25 cellular contexts compared by ENCODE assay signal in genomic region chr17:72747416-72747815, GRCh38.
"Had no signal": no experiment of that assay in that cellular context is flagged by ENCODE, and none has a peak within 500 bp of the region (broad histone marks: within the 10 kb centered on the region; RNA-seq: fewer than 3 reads in every experiment).

No MANE protein-coding gene starts in this region.

- H3K4me3 ChIP-seq: dorsolateral prefrontal cortex, left lung, mucosa of descending colon, right lobe of liver, smooth muscle cell, testis, tibial artery had no signal

- H3K4me3 Mint-ChIP-seq: mesothelial cell of epicardium; naive thymus-derived CD8-positive, alpha-beta T cell; nephron progenitor cell; stimulated activated effector memory CD8-positive, alpha-beta T cell treated with anti-CD3 and anti-CD28 coated beads, Interleukin-12 subunit alpha, Interleukin-12 subunit beta, amount 100 ng/mL, for 72 hours; type B pancreatic cell had no signal

- H3K4me1 ChIP-seq: left lung, testis, tibial artery had no signal

- H3K9me3 ChIP-seq: left lung, mucosa of descending colon, right lobe of liver, testis, tibial artery had no signal

- DNase-seq: dorsolateral prefrontal cortex; effector CD4-positive, alpha-beta T cell; hypothalamus; kidney; left lung; mesenchymal stem cell; mucosa of descending colon; naive thymus-derived CD8-positive, alpha-beta T cell; nephron progenitor cell; nucleus accumbens; retina; right lobe of liver; stimulated activated CD4-positive, alpha-beta T cell treated with anti-CD3 and anti-CD28 coated beads, Interleukin-12 subunit alpha, Interleukin-12 subunit beta, amount 100 ng/mL, for 4 hours; stimulated activated CD4-positive, alpha-beta T cell treated with anti-CD3 and anti-CD28 coated beads, Interleukin-2, amount 100 ng/mL, for 24 hours; stimulated activated CD4-positive, alpha-beta T cell treated with anti-CD3 and anti-CD28 coated beads, Interleukin-4, amount 100 ng/mL, for 24 hours; stimulated activated naive CD4-positive, alpha-beta T cell treated with Interleukin-2 at 50 U/mL for 16 hours; substantia nigra; testis; tibial artery had no signal

- H3K4me1 Mint-ChIP-seq: mesothelial cell of epicardium; naive thymus-derived CD8-positive, alpha-beta T cell; stimulated activated effector memory CD8-positive, alpha-beta T cell treated with anti-CD3 and anti-CD28 coated beads, Interleukin-12 subunit alpha, Interleukin-12 subunit beta, amount 100 ng/mL, for 72 hours had no signal

- FAIRE-seq: colon, frontal cortex, kidney had no signal

- H3K36me3 ChIP-seq: left lung, right lobe of liver, tibial artery had no signal

- H3K27ac ChIP-seq: dorsolateral prefrontal cortex, left lung, right lobe of liver, testis, tibial artery had no signal

- H3K9me3 Mint-ChIP-seq: naive thymus-derived CD8-positive, alpha-beta T cell; nephron progenitor cell; stimulated activated effector memory CD8-positive, alpha-beta T cell treated with anti-CD3 and anti-CD28 coated beads, Interleukin-12 subunit alpha, Interleukin-12 subunit beta, amount 100 ng/mL, for 72 hours had no signal

- ATAC-seq: left lung; mucosa of descending colon; naive thymus-derived CD8-positive, alpha-beta T cell; stimulated activated effector memory CD8-positive, alpha-beta T cell treated with anti-CD3 and anti-CD28 coated beads, Interleukin-12 subunit alpha, Interleukin-12 subunit beta, amount 100 ng/mL, for 72 hours had no signal

- H3K27me3 Mint-ChIP-seq: naive thymus-derived CD8-positive, alpha-beta T cell; type B pancreatic cell had no signal

- H3K36me3 Mint-ChIP-seq: mesothelial cell of epicardium; naive thymus-derived CD8-positive, alpha-beta T cell; stimulated activated effector memory CD8-positive, alpha-beta T cell treated with anti-CD3 and anti-CD28 coated beads, Interleukin-12 subunit alpha, Interleukin-12 subunit beta, amount 100 ng/mL, for 72 hours had no signal

- H3K27me3 ChIP-seq: dorsolateral prefrontal cortex, left lung, right lobe of liver, testis, tibial artery had no signal

- H3K4me2 ChIP-seq: smooth muscle cell had no signal

- H3K27ac Mint-ChIP-seq: mesothelial cell of epicardium; nephron progenitor cell; stimulated activated effector memory CD8-positive, alpha-beta T cell treated with anti-CD3 and anti-CD28 coated beads, Interleukin-12 subunit alpha, Interleukin-12 subunit beta, amount 100 ng/mL, for 72 hours; type B pancreatic cell had no signal
